ENCODE assay signal across 1 cellular context in the genomic region with DNA sequence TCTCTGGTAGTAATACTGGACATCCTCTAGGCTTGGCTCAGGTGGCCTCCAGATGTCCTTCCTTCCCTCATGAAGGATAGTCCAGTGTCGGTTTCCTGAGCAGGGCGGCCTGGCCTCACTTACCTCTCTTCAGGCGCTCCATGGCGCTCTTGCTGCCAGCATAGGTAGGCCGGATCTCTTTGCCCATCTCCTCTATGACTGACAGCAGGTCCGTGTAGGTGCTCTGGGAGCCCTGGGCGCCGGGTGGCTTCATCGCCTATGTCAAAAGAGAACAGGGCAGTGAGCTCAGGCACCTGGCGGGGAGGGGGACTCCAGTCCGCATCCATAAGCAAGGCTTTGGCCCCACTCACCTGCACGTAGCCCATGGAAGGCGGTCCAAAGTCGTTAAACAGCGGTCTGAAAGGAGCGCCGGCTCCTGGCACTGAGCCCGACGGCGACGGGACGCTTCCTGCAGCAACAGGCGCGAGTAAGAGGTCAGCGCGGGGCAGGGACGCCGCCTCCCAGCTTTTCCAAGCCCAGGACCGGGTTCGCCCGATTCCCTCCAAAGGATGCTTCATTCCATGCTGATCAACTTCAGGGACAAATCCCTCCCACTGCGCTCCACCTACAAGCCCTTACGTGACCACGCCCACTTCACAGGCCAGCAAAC.
TF ChIP-seq lines count a peak whose summit lies in the region.

No MANE protein-coding gene starts in this region.

TF ChIP-seq in HEK293, 187 proteins besides CTCF, POLR2A, EP300 and RAD21 (continued from another document):
- peak; percentile 61; the same call in 1 of the 2 replicates for TF ChIP-seq BCL11A (tag by site-specific recombination; IDR thresholded peaks at IDR 0.05; ENCODE audit: low read depth)
- TF ChIP-seq, protein P1, sequence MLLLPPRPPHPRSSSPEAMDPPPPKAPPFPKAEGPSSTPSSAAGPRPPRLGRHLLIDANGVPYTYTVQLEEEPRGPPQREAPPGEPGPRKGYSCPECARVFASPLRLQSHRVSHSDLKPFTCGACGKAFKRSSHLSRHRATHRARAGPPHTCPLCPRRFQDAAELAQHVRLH (tag by site-specific recombination; IDR thresholded peaks at IDR 0.05): no peak
- TF ChIP-seq, protein P2, sequence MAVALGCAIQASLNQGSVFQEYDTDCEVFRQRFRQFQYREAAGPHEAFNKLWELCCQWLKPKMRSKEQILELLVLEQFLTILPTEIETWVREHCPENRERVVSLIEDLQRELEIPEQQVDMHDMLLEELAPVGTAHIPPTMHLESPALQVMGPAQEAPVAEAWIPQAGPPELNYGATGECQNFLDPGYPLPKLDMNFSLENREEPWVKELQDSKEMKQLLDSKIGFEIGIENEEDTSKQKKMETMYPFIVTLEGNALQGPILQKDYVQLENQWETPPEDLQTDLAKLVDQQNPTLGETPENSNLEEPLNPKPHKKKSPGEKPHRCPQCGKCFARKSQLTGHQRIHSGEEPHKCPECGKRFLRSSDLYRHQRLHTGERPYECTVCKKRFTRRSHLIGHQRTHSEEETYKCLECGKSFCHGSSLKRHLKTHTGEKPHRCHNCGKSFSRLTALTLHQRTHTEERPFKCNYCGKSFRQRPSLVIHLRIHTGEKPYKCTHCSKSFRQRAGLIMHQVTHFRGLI (tag by site-specific recombination; IDR thresholded peaks at IDR 0.05): 0 out of 2 replicates have a peak, but pooled peaks have one; percentile 14
- TF ChIP-seq ZNF626 (tag by site-specific recombination; IDR thresholded peaks at IDR 0.05): no peak
- TF ChIP-seq, protein P3, sequence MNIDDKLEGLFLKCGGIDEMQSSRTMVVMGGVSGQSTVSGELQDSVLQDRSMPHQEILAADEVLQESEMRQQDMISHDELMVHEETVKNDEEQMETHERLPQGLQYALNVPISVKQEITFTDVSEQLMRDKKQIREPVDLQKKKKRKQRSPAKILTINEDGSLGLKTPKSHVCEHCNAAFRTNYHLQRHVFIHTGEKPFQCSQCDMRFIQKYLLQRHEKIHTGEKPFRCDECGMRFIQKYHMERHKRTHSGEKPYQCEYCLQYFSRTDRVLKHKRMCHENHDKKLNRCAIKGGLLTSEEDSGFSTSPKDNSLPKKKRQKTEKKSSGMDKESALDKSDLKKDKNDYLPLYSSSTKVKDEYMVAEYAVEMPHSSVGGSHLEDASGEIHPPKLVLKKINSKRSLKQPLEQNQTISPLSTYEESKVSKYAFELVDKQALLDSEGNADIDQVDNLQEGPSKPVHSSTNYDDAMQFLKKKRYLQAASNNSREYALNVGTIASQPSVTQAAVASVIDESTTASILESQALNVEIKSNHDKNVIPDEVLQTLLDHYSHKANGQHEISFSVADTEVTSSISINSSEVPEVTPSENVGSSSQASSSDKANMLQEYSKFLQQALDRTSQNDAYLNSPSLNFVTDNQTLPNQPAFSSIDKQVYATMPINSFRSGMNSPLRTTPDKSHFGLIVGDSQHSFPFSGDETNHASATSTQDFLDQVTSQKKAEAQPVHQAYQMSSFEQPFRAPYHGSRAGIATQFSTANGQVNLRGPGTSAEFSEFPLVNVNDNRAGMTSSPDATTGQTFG (tag by site-specific recombination; IDR thresholded peaks at IDR 0.05; ENCODE audit: borderline replicate concordance): no peak
- TF ChIP-seq, protein P4, sequence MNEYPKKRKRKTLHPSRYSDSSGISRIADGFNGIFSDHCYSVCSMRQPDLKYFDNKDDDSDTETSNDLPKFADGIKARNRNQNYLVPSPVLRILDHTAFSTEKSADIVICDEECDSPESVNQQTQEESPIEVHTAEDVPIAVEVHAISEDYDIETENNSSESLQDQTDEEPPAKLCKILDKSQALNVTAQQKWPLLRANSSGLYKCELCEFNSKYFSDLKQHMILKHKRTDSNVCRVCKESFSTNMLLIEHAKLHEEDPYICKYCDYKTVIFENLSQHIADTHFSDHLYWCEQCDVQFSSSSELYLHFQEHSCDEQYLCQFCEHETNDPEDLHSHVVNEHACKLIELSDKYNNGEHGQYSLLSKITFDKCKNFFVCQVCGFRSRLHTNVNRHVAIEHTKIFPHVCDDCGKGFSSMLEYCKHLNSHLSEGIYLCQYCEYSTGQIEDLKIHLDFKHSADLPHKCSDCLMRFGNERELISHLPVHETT (tag by site-specific recombination; IDR thresholded peaks at IDR 0.05): peak; percentile 66
- TF ChIP-seq, protein P5, sequence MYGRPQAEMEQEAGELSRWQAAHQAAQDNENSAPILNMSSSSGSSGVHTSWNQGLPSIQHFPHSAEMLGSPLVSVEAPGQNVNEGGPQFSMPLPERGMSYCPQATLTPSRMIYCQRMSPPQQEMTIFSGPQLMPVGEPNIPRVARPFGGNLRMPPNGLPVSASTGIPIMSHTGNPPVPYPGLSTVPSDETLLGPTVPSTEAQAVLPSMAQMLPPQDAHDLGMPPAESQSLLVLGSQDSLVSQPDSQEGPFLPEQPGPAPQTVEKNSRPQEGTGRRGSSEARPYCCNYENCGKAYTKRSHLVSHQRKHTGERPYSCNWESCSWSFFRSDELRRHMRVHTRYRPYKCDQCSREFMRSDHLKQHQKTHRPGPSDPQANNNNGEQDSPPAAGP (tag by site-specific recombination; IDR thresholded peaks at IDR 0.05): peak; percentile 82; the same call in 1 of the 2 replicates
- no peak; the same call in 1 of the 2 replicates for TF ChIP-seq ZFHX2 (tag by site-specific recombination; conservative IDR thresholded peaks at IDR 0.05)
- TF ChIP-seq KLF16 (tag by site-specific recombination; IDR thresholded peaks at IDR 0.05): 0 out of 2 replicates have a peak, but pooled peaks have one; percentile 37
- peak; percentile 50; the same call in 1 of the 2 replicates for TF ChIP-seq ZNF391 (tag by site-specific recombination; IDR thresholded peaks at IDR 0.05; ENCODE audit: borderline replicate concordance, low read depth)
- no peak for TF ChIP-seq ZNF529 (tag by site-specific recombination; IDR thresholded peaks at IDR 0.05; ENCODE audit: insufficient replicate concordance)
- no peak for TF ChIP-seq ZNF223 (tag by site-specific recombination; IDR thresholded peaks at IDR 0.05)
- TF ChIP-seq SCRT2 (tag by site-specific recombination; IDR thresholded peaks at IDR 0.05): peak; percentile 88
- TF ChIP-seq ZNF76 (tag by site-specific recombination; IDR thresholded peaks at IDR 0.05; ENCODE audit: borderline replicate concordance, low read depth): no peak
- no peak for TF ChIP-seq ZNF510 (tag by site-specific recombination; IDR thresholded peaks at IDR 0.05; ENCODE audit: insufficient replicate concordance)
- peak; percentile 62; the same call in 1 of the 2 replicates for TF ChIP-seq SP7 (tag by site-specific recombination; IDR thresholded peaks at IDR 0.05)
- TF ChIP-seq, protein P6, sequence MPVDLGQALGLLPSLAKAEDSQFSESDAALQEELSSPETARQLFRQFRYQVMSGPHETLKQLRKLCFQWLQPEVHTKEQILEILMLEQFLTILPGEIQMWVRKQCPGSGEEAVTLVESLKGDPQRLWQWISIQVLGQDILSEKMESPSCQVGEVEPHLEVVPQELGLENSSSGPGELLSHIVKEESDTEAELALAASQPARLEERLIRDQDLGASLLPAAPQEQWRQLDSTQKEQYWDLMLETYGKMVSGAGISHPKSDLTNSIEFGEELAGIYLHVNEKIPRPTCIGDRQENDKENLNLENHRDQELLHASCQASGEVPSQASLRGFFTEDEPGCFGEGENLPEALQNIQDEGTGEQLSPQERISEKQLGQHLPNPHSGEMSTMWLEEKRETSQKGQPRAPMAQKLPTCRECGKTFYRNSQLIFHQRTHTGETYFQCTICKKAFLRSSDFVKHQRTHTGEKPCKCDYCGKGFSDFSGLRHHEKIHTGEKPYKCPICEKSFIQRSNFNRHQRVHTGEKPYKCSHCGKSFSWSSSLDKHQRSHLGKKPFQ (tag by site-specific recombination; IDR thresholded peaks at IDR 0.05): no peak
- no peak for TF ChIP-seq ZNF768 (tag by site-specific recombination; IDR thresholded peaks at IDR 0.05)
- TF ChIP-seq ZNF585B (tag by site-specific recombination; IDR thresholded peaks at IDR 0.05): no peak
- no peak for TF ChIP-seq ZNF777 (tag by site-specific recombination; IDR thresholded peaks at IDR 0.05; ENCODE audit: borderline replicate concordance)
- no peak for TF ChIP-seq OSR2 (tag by site-specific recombination; IDR thresholded peaks at IDR 0.05)
- TF ChIP-seq SP2 (tag by site-specific recombination; IDR thresholded peaks at IDR 0.05): no peak
- TF ChIP-seq ZBTB21 (tag by site-specific recombination; IDR thresholded peaks at IDR 0.05): no peak
- TF ChIP-seq ZNF707 (tag by site-specific recombination; IDR thresholded peaks at IDR 0.05): no peak
- peak; percentile 37 for TF ChIP-seq ZBTB8A (tag by site-specific recombination; IDR thresholded peaks at IDR 0.05)
- TF ChIP-seq ZFP41 (tag by site-specific recombination; IDR thresholded peaks at IDR 0.05; ENCODE audit: borderline replicate concordance): no peak
- no peak for TF ChIP-seq EGR2 (tag by site-specific recombination; IDR thresholded peaks at IDR 0.05; ENCODE audit: low read depth)
- TF ChIP-seq HOXA7 (CRISPR knock-in tag; IDR thresholded peaks at IDR 0.05; ENCODE audit: borderline replicate concordance): no peak
- TF ChIP-seq SCRT1 (tag by site-specific recombination; IDR thresholded peaks at IDR 0.05; ENCODE audit: borderline replicate concordance): 0 out of 2 replicates have a peak, but pooled peaks have one; percentile 14
- TF ChIP-seq, protein P7, sequence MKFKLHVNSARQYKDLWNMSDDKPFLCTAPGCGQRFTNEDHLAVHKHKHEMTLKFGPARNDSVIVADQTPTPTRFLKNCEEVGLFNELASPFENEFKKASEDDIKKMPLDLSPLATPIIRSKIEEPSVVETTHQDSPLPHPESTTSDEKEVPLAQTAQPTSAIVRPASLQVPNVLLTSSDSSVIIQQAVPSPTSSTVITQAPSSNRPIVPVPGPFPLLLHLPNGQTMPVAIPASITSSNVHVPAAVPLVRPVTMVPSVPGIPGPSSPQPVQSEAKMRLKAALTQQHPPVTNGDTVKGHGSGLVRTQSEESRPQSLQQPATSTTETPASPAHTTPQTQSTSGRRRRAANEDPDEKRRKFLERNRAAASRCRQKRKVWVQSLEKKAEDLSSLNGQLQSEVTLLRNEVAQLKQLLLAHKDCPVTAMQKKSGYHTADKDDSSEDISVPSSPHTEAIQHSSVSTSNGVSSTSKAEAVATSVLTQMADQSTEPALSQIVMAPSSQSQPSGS (tag by site-specific recombination; IDR thresholded peaks at IDR 0.05; ENCODE audit: low read depth): no peak
- TF ChIP-seq, protein P8, sequence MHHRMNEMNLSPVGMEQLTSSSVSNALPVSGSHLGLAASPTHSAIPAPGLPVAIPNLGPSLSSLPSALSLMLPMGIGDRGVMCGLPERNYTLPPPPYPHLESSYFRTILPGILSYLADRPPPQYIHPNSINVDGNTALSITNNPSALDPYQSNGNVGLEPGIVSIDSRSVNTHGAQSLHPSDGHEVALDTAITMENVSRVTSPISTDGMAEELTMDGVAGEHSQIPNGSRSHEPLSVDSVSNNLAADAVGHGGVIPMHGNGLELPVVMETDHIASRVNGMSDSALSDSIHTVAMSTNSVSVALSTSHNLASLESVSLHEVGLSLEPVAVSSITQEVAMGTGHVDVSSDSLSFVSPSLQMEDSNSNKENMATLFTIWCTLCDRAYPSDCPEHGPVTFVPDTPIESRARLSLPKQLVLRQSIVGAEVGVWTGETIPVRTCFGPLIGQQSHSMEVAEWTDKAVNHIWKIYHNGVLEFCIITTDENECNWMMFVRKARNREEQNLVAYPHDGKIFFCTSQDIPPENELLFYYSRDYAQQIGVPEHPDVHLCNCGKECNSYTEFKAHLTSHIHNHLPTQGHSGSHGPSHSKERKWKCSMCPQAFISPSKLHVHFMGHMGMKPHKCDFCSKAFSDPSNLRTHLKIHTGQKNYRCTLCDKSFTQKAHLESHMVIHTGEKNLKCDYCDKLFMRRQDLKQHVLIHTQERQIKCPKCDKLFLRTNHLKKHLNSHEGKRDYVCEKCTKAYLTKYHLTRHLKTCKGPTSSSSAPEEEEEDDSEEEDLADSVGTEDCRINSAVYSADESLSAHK (tag by site-specific recombination; IDR thresholded peaks at IDR 0.05): 0 out of 2 replicates have a peak, but pooled peaks have one; percentile 20
- no peak for TF ChIP-seq ZNF791 (tag by site-specific recombination; IDR thresholded peaks at IDR 0.05)
- no peak for TF ChIP-seq ZNF114 (tag by site-specific recombination; IDR thresholded peaks at IDR 0.05)
- TF ChIP-seq ZNF521 (tag by site-specific recombination; IDR thresholded peaks at IDR 0.05): no peak
- 0 out of 2 replicates have a peak, but pooled peaks have one; percentile 10 for TF ChIP-seq GLIS1 (tag by site-specific recombination; IDR thresholded peaks at IDR 0.05)
- TF ChIP-seq GLI4 (tag by site-specific recombination; IDR thresholded peaks at IDR 0.05): 0 out of 2 replicates have a peak, but pooled peaks have one; percentile 22
TF ChIP-seq in HEK293: peak in this region for 19.
